8 cellular contexts compared by ENCODE assay signal in genomic region chr6:41940759-41941279, GRCh38. TPM values are rescaled to one million over a fixed set of nuclear protein-coding genes. Genes with fewer than 3 reads are reported as not detected.
DNase-seq lines count a peak whose midpoint lies in the region; ATAC-seq and TF ChIP-seq lines count a peak whose summit lies in the region.

No MANE protein-coding gene starts in this region.

- TF ChIP-seq CTCF in HL-60 (IDR thresholded peaks at IDR 0.05; ENCODE audit: insufficient read depth, low read length) (no peak), kidney epithelial cell (IDR thresholded peaks at IDR 0.05; ENCODE audit: insufficient read depth, low read length, poor library complexity, severe bottlenecking) (peak; percentile 14)

- H3K27ac ChIP-seq in HL-60 (replicated peaks): peak overlapping the region; percentile 84

- ATAC-seq in GM21529 (IDR thresholded peaks at IDR 0.05; ENCODE audit: unreplicated experiment): no peak

- peak in 1 of 2 experiments; percentile 55 for DNase-seq in HL-60 (ENCODE audit: low read depth in 1 of 2, low spot score in 1 of 2)
- peak; percentile 31 for DNase-seq in T-helper 9 cell
- DNase-seq in central memory CD4-positive, alpha-beta T cell: peak; percentile 43
- DNase-seq in kidney epithelial cell (ENCODE audit: low read depth): no peak
- DNase-seq in stimulated activated CD4-positive, alpha-beta T cell treated with anti-CD3 and anti-CD28 coated beads, Interleukin-2, amount 100 ng/mL, for 24 hours: peak; percentile 66
- DNase-seq in A172 (ENCODE audit: low spot score): no peak

- H3K4me1 ChIP-seq in ES-I3 (ENCODE audit: insufficient read depth, low read length): peaks cover 14% of the 10 kb centered on the region

- no peaks in the 10 kb centered on the region for H3K9me3 ChIP-seq in ES-I3 (ENCODE audit: control insufficient read depth, insufficient read depth, low read length)

- no peaks in the 10 kb centered on the region for H3K36me3 ChIP-seq in ES-I3 (ENCODE audit: insufficient read depth, low read length)
- peaks cover 2% of the 10 kb centered on the region for H3K36me3 ChIP-seq in kidney epithelial cell (ENCODE audit: control insufficient read depth, insufficient read depth, low read length)

- peak overlapping the region; percentile 94 for H3K4me3 ChIP-seq in HL-60 (replicated peaks; ENCODE audit: insufficient read depth, low read length)
- H3K4me3 ChIP-seq in kidney epithelial cell (ENCODE audit: low read depth, low read length): peak overlapping the region; percentile 87

- peak overlapping the region; percentile 72 for H3K9ac ChIP-seq in ES-I3 (ENCODE audit: low read depth, low read length)

- H3K27me3 ChIP-seq in HL-60 (ENCODE audit: insufficient read depth, poor library complexity, severe bottlenecking) (no peaks in the 10 kb centered on the region), kidney epithelial cell (ENCODE audit: control insufficient read depth, insufficient read depth, low read length) (no peaks in the 10 kb centered on the region)

RNA-seq across cellular contexts. Expression of gene CCND3, which starts 0.8 kb away (rescaled TPM):
- total RNA-seq in kidney epithelial cell: 23.9 and 29.2 TPM in 2 replicates
- total RNA-seq in A172 (2014; rRNA removed; shearing (Covaris generic)): 46.6 and 51.7 TPM in 2 replicates

RNA-seq across cellular contexts. Expression of gene BYSL, which starts 19.5 kb away (rescaled TPM):
- 16.9 and 22.9 TPM in 2 replicates for total RNA-seq in kidney epithelial cell
- 14.1 and 17.5 TPM in 2 replicates for total RNA-seq in A172 (2014; rRNA removed; shearing (Covaris generic))

RNA-seq across cellular contexts. Expression of gene MED20, which starts 19.9 kb away (rescaled TPM):
- 21.5 and 25.0 TPM in 2 replicates for total RNA-seq in kidney epithelial cell
- total RNA-seq in A172 (2014; rRNA removed; shearing (Covaris generic)): 31.1 and 32.0 TPM in 2 replicates

RNA-seq across cellular contexts. Expression of gene USP49, which starts 45.6 kb away (rescaled TPM):
- total RNA-seq in kidney epithelial cell: 1.8 and 2.4 TPM in 2 replicates
- total RNA-seq in A172 (2014; rRNA removed; shearing (Covaris generic)): 0.74 and 1.1 TPM in 2 replicates

Comparison
In these comparisons a context has a peak if more than half of its experiments do, and no peak if none do; other contexts are left out.
1. DNase-seq: peak in T-helper 9 cell (single experiment), central memory CD4-positive, alpha-beta T cell (single experiment) and stimulated activated CD4-positive, alpha-beta T cell treated with anti-CD3 and anti-CD28 coated beads, Interleukin-2, amount 100 ng/mL, for 24 hours (2 of 2); none in kidney epithelial cell (single experiment) and A172 (single experiment).